Comparison of ENCODE assay signal across 8 cellular contexts in genomic region chr20:31517373-31517772, GRCh38. TPM values are rescaled to one million over a fixed set of nuclear protein-coding genes. Genes with fewer than 3 reads are reported as not detected.
DNase-seq lines count a peak whose midpoint lies in the region; ATAC-seq and TF ChIP-seq lines count a peak whose summit lies in the region.

No MANE protein-coding gene starts in this region.

- WGBS in liver = 59% methylated on average over 4 of the region's 4 CpGs

- no peaks in the 10 kb centered on the region for H3K9me3 ChIP-seq in liver (ENCODE audit: control insufficient read depth in 4 of 4, low read length in 3 of 4)

- no peak overlapping the region for H3K4me3 ChIP-seq in liver (ENCODE audit: low read depth in 1 of 3, low read length in 3 of 3)

- in situ Hi-C loops in Caki2 (cut with HindIII; ENCODE audit: low pct_unique_long_range_greater_than_20kb, low sequenced_read_pairs) = no loop called here

- peaks cover 0 to 5% (median 2%) of the 10 kb centered on the region in 4 donors for H3K36me3 ChIP-seq in liver (ENCODE audit: control insufficient read depth in 4 of 4, insufficient read depth in 3 of 4, low read depth in 1 of 4, low read length in 3 of 4)

- TF ChIP-seq RAD21 in liver (IDR thresholded peaks at IDR 0.05) = peak in 1 of 2 donors; percentile 19

- TF ChIP-seq CTCF in liver (IDR thresholded peaks at IDR 0.05; ENCODE audit: low read depth, low read length, missing input control) = no peak

- H3K27me3 ChIP-seq in liver (ENCODE audit: control insufficient read depth in 4 of 4, insufficient read depth in 4 of 4, low read length in 3 of 4) = no peaks in the 10 kb centered on the region

- H3K9ac ChIP-seq in liver (ENCODE audit: low read depth in 1 of 2, low read length in 2 of 2) = no peak overlapping the region

- no peak for ATAC-seq in GM18519 (IDR thresholded peaks at IDR 0.05; ENCODE audit: low FRiP score, unreplicated experiment)
- ATAC-seq in GM21515 (IDR thresholded peaks at IDR 0.05; ENCODE audit: unreplicated experiment) = no peak

- no peak overlapping the region for H3K27ac ChIP-seq in liver (ENCODE audit: low read depth in 1 of 2, low read length in 2 of 2)

- H3K4me1 ChIP-seq in liver (ENCODE audit: control insufficient read depth in 4 of 4, insufficient read depth in 4 of 4, low read length in 3 of 4) = peaks cover 5 to 28% (median 24%) of the 10 kb centered on the region in 4 donors

- DNase-seq in Caki2 (ENCODE audit: low read depth) (peak; percentile 83), HuH-7.5 (ENCODE audit: low spot score) (peak; percentile 60), amniotic epithelial cell (ENCODE audit: low read depth) (peak; percentile 58), middle frontal gyrus (ENCODE audit: extremely low spot score, low spot score) (no peak), SKM-1 (lab: John Stamatoyannopoulos, UW; ENCODE audit: unreplicated experiment) (no peak)

TF ChIP-seq in liver, 16 proteins besides CTCF, POLR2A, EP300 and RAD21:
- TF ChIP-seq NR2F2 (IDR thresholded peaks at IDR 0.05) (no peak), FOXA2 (IDR thresholded peaks at IDR 0.05) (peak; percentile 85), GABPA (IDR thresholded peaks at IDR 0.05 in 1 of 2, conservative IDR thresholded peaks at IDR 0.05 in 1 of 2) (peak in 1 of 2 donors; percentile 28), HNF4A (conservative IDR thresholded peaks at IDR 0.05) (peak in 1 of 2 donors; percentile 18), EGR1 (IDR thresholded peaks at IDR 0.05; ENCODE audit: low read depth in 2 of 2) (no peak)

RNA-seq across cellular contexts. Expression of gene HM13, which starts 3.1 kb away (rescaled TPM):
- total RNA-seq in Caki2 (2014; rRNA removed; shearing (Covaris generic); ENCODE audit: low replicate concordance) = 283 and 338 TPM in 2 replicates
- 10 to 100 TPM; 57.6 to 96.1 TPM for total RNA-seq in liver
- 100 to 1,000 TPM; 102 to 210 TPM for polyA plus RNA-seq in liver

RNA-seq across cellular contexts. Expression of gene REM1, which starts 42.3 kb away (rescaled TPM):
- not detected in 2 replicates for total RNA-seq in Caki2 (2014; rRNA removed; shearing (Covaris generic); ENCODE audit: low replicate concordance)
- under 1 TPM; 0.17 to 0.19 TPM for total RNA-seq in liver
- polyA plus RNA-seq in liver = under 1 TPM; 0.24 to 0.46 TPM

RNA-seq across cellular contexts. Expression of gene DEFB124, which starts 42.4 kb away (rescaled TPM):
- total RNA-seq in Caki2 (2014; rRNA removed; shearing (Covaris generic); ENCODE audit: low replicate concordance) = not detected in 2 replicates
- not detected for total RNA-seq in liver
- not detected for polyA plus RNA-seq in liver

Comparison
In these comparisons a context has a peak if more than half of its experiments do, and no peak if none do; other contexts are left out.
1. DNase-seq: peak in Caki2 (single experiment), HuH-7.5 (single experiment) and amniotic epithelial cell (single experiment); none in middle frontal gyrus (single experiment) and SKM-1 (single experiment).